ENCODE assay signal across 28 cellular contexts in the genomic region with DNA sequence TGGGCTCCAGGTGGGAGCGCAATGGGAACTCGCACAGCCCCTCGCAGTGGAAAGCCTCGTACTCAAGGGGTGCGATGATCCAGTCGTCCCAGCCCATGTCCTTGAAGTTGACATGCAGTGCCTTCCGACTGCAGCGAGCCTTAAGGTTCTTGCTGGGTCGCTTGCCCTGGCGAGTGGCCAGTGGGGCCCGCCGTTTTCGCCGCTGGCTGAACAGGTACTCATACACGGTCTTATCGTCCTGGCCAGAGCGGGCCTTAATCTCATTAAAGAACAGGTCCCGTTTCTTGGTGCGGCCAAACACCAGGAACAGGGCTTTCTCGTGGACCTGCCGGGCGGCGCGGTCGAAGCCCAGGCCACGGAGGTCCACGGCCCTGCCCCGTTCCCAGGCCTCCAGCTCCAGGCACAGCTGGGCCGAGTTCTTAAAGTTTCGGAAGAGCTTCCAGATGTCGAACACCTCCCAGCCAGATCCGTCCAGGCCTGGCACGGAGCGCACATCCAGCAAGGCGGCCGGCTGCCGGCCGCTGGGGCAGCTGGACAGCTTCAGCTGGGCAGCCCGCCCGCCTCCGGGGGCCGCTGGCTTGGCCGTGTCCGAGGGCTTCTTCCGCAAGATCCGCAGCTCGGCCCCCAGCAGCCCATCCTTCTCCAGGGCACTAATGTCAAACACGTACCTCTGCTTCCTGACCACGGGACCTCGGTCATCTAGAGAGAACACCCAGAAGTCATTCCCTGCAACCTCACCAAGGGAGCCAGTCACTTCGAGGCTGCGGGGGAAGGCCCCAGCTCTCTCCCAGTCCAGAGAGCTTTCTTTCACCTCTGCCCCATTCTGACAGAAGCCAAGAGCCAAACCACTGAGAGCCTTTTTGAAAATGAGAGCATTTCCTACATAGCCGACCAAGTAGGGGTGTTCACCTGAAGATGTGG. TPM values are rescaled to one million over a fixed set of nuclear protein-coding genes. Genes with fewer than 3 reads are reported as not detected.
DNase-seq lines count a peak whose midpoint lies in the region; ATAC-seq, FAIRE-seq and TF ChIP-seq lines count a peak whose summit lies in the region.
"Had no signal": no experiment of that assay in that cellular context is flagged by ENCODE, and none has a peak within 500 bp of the region (broad histone marks: within the 10 kb centered on the region; RNA-seq: fewer than 3 reads in every experiment).

No MANE protein-coding gene starts in this region.

- H3K27me3 Mint-ChIP-seq in astrocyte (ENCODE audit: low read depth, unreplicated experiment), result no peaks in the 10 kb centered on the region
- H3K27me3 Mint-ChIP-seq in activated T-helper 1 cell treated with anti-CD3 and anti-CD28 coated beads, Interleukin-12 subunit alpha, Interleukin-12 subunit beta, Interleukin-2, Interleukin-4 antibody, amounts not matched to agents 30 ng/mL and 10 ng/mL and 1 ng/mL, durations not matched to agents 14 hours and 24 hours and 36 hours (ENCODE audit: insufficient read depth), result no peaks in the 10 kb centered on the region
- H3K27me3 Mint-ChIP-seq: CD4-positive, alpha-beta T cell; stimulated activated memory B cell treated with anti-CD40 and anti-IgM and Interleukin-4, amounts not matched to agents 10 μg/mL and 1 μg/mL and 100 μg/mL, for 72 hours had no signal

- H3K4me2 ChIP-seq in astrocyte (ENCODE audit: low read length), result peak overlapping the region; percentile 49
- H3K4me2 ChIP-seq in osteoblast (ENCODE audit: insufficient read depth, low read length), result peak overlapping the region; percentile 54

- peak overlapping the region; percentile 2 for H3K4me3 Mint-ChIP-seq in astrocyte (ENCODE audit: unreplicated experiment)
- no peak overlapping the region for H3K4me3 Mint-ChIP-seq in activated T-helper 1 cell treated with anti-CD3 and anti-CD28 coated beads, Interleukin-12 subunit alpha, Interleukin-12 subunit beta, Interleukin-2, Interleukin-4 antibody, amounts not matched to agents 30 ng/mL and 10 ng/mL and 1 ng/mL, durations not matched to agents 14 hours and 24 hours and 36 hours
- H3K4me3 Mint-ChIP-seq: activated CD8-positive, alpha-beta memory T cell treated with anti-CD3 and anti-CD28 coated beads, Interleukin-2, amount 10 ng/mL, durations not matched to agents 7 days and 5 days; CD4-positive, alpha-beta T cell; dendritic cell treated with granulocyte-macrophage colony-stimulating factor and Interleukin-4, amounts not matched to agents 40 ng/mL and 50 ng/mL, for 4 days; stimulated activated memory B cell treated with anti-CD40 and anti-IgM and Interleukin-4, amounts not matched to agents 10 μg/mL and 1 μg/mL and 100 μg/mL, for 72 hours had no signal

- intact Hi-C loops in heart left ventricle (cut with DNase I), result loop anchor here in 2 of 10 donors (5.0 to 10.0 kb wide), 4 partner anchors 92 to 600 kb away; a partner anchor contains a TSS
- intact Hi-C loops in activated T-helper 1 cell treated with anti-CD3 and anti-CD28 coated beads, Interleukin-12 subunit alpha, Interleukin-12 subunit beta, Interleukin-2, Interleukin-4 antibody, amounts not matched to agents 30 ng/mL and 10 ng/mL and 1 ng/mL, durations not matched to agents 14 hours and 24 hours and 36 hours (cut with micrococcal nuclease), result no loop called here

- TF ChIP-seq CTCF in astrocyte (IDR thresholded peaks at IDR 0.05; ENCODE audit: insufficient read depth, low read depth, low read length) (no peak), heart left ventricle (IDR thresholded peaks at IDR 0.05) (no peak), osteoblast (IDR thresholded peaks at IDR 0.05; ENCODE audit: extremely low read depth, low read depth, low read length) (no peak)

- H3K27ac Mint-ChIP-seq in astrocyte (ENCODE audit: unreplicated experiment), result no peak overlapping the region
- H3K27ac Mint-ChIP-seq in activated T-helper 1 cell treated with anti-CD3 and anti-CD28 coated beads, Interleukin-12 subunit alpha, Interleukin-12 subunit beta, Interleukin-2, Interleukin-4 antibody, amounts not matched to agents 30 ng/mL and 10 ng/mL and 1 ng/mL, durations not matched to agents 14 hours and 24 hours and 36 hours, result no peak overlapping the region
- H3K27ac Mint-ChIP-seq: activated CD8-positive, alpha-beta memory T cell treated with anti-CD3 and anti-CD28 coated beads, Interleukin-2, amount 10 ng/mL, durations not matched to agents 7 days and 5 days; CD4-positive, alpha-beta T cell; dendritic cell treated with granulocyte-macrophage colony-stimulating factor and Interleukin-4, amounts not matched to agents 40 ng/mL and 50 ng/mL, for 4 days; stimulated activated memory B cell treated with anti-CD40 and anti-IgM and Interleukin-4, amounts not matched to agents 10 μg/mL and 1 μg/mL and 100 μg/mL, for 72 hours; T-helper 17 cell had no signal

- 79 to 87% (median 83%) methylated on average over 31 to 53 of the region's 53 CpGs for WGBS in heart left ventricle, 4 donors

- peaks cover 5% of the 10 kb centered on the region for H4K20me1 ChIP-seq in astrocyte (ENCODE audit: insufficient read depth, low read length)
- H4K20me1 ChIP-seq in osteoblast (ENCODE audit: insufficient read depth, low read length), result peaks cover 6% of the 10 kb centered on the region

- H3K79me2 ChIP-seq in astrocyte (ENCODE audit: insufficient read depth, low read length), result peaks cover 43% of the 10 kb centered on the region
- H3K79me2 ChIP-seq in osteoblast (ENCODE audit: insufficient read depth, low read length), result peaks cover 30% of the 10 kb centered on the region

- no peak for TF ChIP-seq POLR2A in heart left ventricle (IDR thresholded peaks at IDR 0.05)

- peak; percentile 39 for DNase-seq in AG08395 (ENCODE audit: low spot score)
- DNase-seq in astrocyte (ENCODE audit: low read depth), result no peak
- DNase-seq in heart left ventricle, result peak; percentile 15 to 75 (median 47)
- peak; percentile 74 for DNase-seq in osteoblast (ENCODE audit: insufficient read length, low spot score, missing footprints)
- no peak for DNase-seq in SKM-1 treated with dmso at 0.1 percent for 144 hours (lab: John Stamatoyannopoulos, UW; ENCODE audit: unreplicated experiment)
- DNase-seq in activated T-helper 1 cell treated with anti-CD3 and anti-CD28 coated beads, Interleukin-12 subunit alpha, Interleukin-12 subunit beta, Interleukin-2, Interleukin-4 antibody, amounts not matched to agents 30 ng/mL and 10 ng/mL and 1 ng/mL, durations not matched to agents 14 hours and 24 hours and 36 hours (ENCODE audit: low spot score), result no peak
- no peak for DNase-seq in HuH-7.5 (ENCODE audit: low spot score)
- DNase-seq: ACHN; activated CD4-positive, alpha-beta T cell treated with anti-CD3 and anti-CD28 coated beads for 48 hours; activated CD8-positive, alpha-beta memory T cell treated with anti-CD3 and anti-CD28 coated beads, Interleukin-2, amount 10 ng/mL, durations not matched to agents 7 days and 5 days; adrenal gland; CD4-positive, alpha-beta T cell; Kasumi-1; NCI-H2029; NCI-H345; NCI-H82; PC-3; stimulated activated CD4-positive, alpha-beta T cell treated with anti-CD3 and anti-CD28 coated beads, Interleukin-1b, Interleukin-23, amount 100 ng/mL, for 48 hours; T-helper 17 cell; testis had no signal

- no peak for FAIRE-seq in astrocyte (lab: Jason Lieb, UNC)
- FAIRE-seq: G401.6 had no signal

- H3K9me3 ChIP-seq in astrocyte (ENCODE audit: insufficient read depth, low read depth, low read length) (no peaks in the 10 kb centered on the region), heart left ventricle (no peaks in the 10 kb centered on the region), osteoblast (ENCODE audit: low read depth, low read length) (no peaks in the 10 kb centered on the region)
- H3K9me3 ChIP-seq: adrenal gland, SJSA1, testis had no signal

- H3K36me3 ChIP-seq in astrocyte (ENCODE audit: insufficient read depth, low read length) (no peaks in the 10 kb centered on the region), heart left ventricle (no peaks in the 10 kb centered on the region), osteoblast (ENCODE audit: insufficient read depth, low read length) (peaks cover 19% of the 10 kb centered on the region)
- H3K36me3 ChIP-seq: adrenal gland, cardiac muscle cell, SJSA1 had no signal

- H2AFZ ChIP-seq in astrocyte (ENCODE audit: low read depth, low read length) (no peak overlapping the region), osteoblast (ENCODE audit: low read length) (peak overlapping the region; percentile 56)

- H3K4me1 Mint-ChIP-seq in astrocyte (ENCODE audit: low read depth, unreplicated experiment), result peaks cover 20% of the 10 kb centered on the region
- peaks cover under 1% of the 10 kb centered on the region for H3K4me1 Mint-ChIP-seq in activated T-helper 1 cell treated with anti-CD3 and anti-CD28 coated beads, Interleukin-12 subunit alpha, Interleukin-12 subunit beta, Interleukin-2, Interleukin-4 antibody, amounts not matched to agents 30 ng/mL and 10 ng/mL and 1 ng/mL, durations not matched to agents 14 hours and 24 hours and 36 hours (ENCODE audit: low read depth)

- H3K9me3 Mint-ChIP-seq in astrocyte (ENCODE audit: unreplicated experiment), result peaks cover 5% of the 10 kb centered on the region
- H3K9me3 Mint-ChIP-seq in activated T-helper 1 cell treated with anti-CD3 and anti-CD28 coated beads, Interleukin-12 subunit alpha, Interleukin-12 subunit beta, Interleukin-2, Interleukin-4 antibody, amounts not matched to agents 30 ng/mL and 10 ng/mL and 1 ng/mL, durations not matched to agents 14 hours and 24 hours and 36 hours, result no peaks in the 10 kb centered on the region
- H3K9me3 Mint-ChIP-seq: CD4-positive, alpha-beta T cell; stimulated activated memory B cell treated with anti-CD40 and anti-IgM and Interleukin-4, amounts not matched to agents 10 μg/mL and 1 μg/mL and 100 μg/mL, for 72 hours had no signal

- no peak overlapping the region for H3K9ac ChIP-seq in astrocyte (ENCODE audit: low read length)

- H3K27ac ChIP-seq in astrocyte (ENCODE audit: low read depth, low read length), result no peak overlapping the region
- no peak overlapping the region for H3K27ac ChIP-seq in heart left ventricle
- H3K27ac ChIP-seq in osteoblast (ENCODE audit: low read depth, low read length), result no peak overlapping the region
- H3K27ac ChIP-seq: adrenal gland, cardiac muscle cell, epithelial cell of prostate, SJSA1 had no signal

- H3K4me1 ChIP-seq in astrocyte (ENCODE audit: insufficient read depth, low read length) (peaks cover 36% of the 10 kb centered on the region), heart left ventricle (peaks cover 0 to 8% (median 0%) of the 10 kb centered on the region in 12 donors), osteoblast (ENCODE audit: insufficient read depth, low read length) (peaks cover 43% of the 10 kb centered on the region)
- H3K4me1 ChIP-seq: adrenal gland had no signal

- peak in 2 of 4 donors; percentile 41 to 53 for ATAC-seq in heart left ventricle
- no peak for ATAC-seq in GM18517 (IDR thresholded peaks at IDR 0.05; ENCODE audit: unreplicated experiment)
- ATAC-seq: activated CD8-positive, alpha-beta memory T cell treated with anti-CD3 and anti-CD28 coated beads, Interleukin-2, amount 10 ng/mL, durations not matched to agents 7 days and 5 days; left lobe of liver; PC-3; stimulated activated memory B cell treated with anti-CD40 and anti-IgM and Interleukin-4, amounts not matched to agents 10 μg/mL and 1 μg/mL and 100 μg/mL, for 72 hours; T-helper 17 cell had no signal

- H3K4me3 ChIP-seq in astrocyte (ENCODE audit: insufficient read depth, low read depth, low read length) (no peak overlapping the region), heart left ventricle (no peak overlapping the region), osteoblast (ENCODE audit: insufficient read depth, low read length) (peak overlapping the region; percentile 42)
- H3K4me3 ChIP-seq: adrenal gland, cardiac muscle cell, SJSA1 had no signal

- peaks cover 2% of the 10 kb centered on the region for H3K36me3 Mint-ChIP-seq in astrocyte (ENCODE audit: low read depth, unreplicated experiment)
- H3K36me3 Mint-ChIP-seq in activated T-helper 1 cell treated with anti-CD3 and anti-CD28 coated beads, Interleukin-12 subunit alpha, Interleukin-12 subunit beta, Interleukin-2, Interleukin-4 antibody, amounts not matched to agents 30 ng/mL and 10 ng/mL and 1 ng/mL, durations not matched to agents 14 hours and 24 hours and 36 hours (ENCODE audit: low read depth), result no peaks in the 10 kb centered on the region
- H3K36me3 Mint-ChIP-seq: activated CD8-positive, alpha-beta memory T cell treated with anti-CD3 and anti-CD28 coated beads, Interleukin-2, amount 10 ng/mL, durations not matched to agents 7 days and 5 days; stimulated activated memory B cell treated with anti-CD40 and anti-IgM and Interleukin-4, amounts not matched to agents 10 μg/mL and 1 μg/mL and 100 μg/mL, for 72 hours had no signal

- H3K27me3 ChIP-seq in astrocyte (ENCODE audit: insufficient read depth, low read length) (no peaks in the 10 kb centered on the region), heart left ventricle (no peaks in the 10 kb centered on the region), osteoblast (ENCODE audit: insufficient read depth, low read length) (no peaks in the 10 kb centered on the region)
- H3K27me3 ChIP-seq: adrenal gland, cardiac muscle cell, SJSA1, testis had no signal

RNA-seq across cellular contexts. Expression of a gene that starts 3.7 kb away (rescaled TPM):
- total RNA-seq in astrocyte (12.6 and 15.9 TPM in 2 replicates), heart left ventricle (1 to 10 TPM in 1 of 9 donors, under 1 TPM in 2, not detected in 6; 0.12 to 1.1 (median 0.24) TPM), osteoblast (37.6 and 48.9 TPM in 2 replicates)
- polyA plus RNA-seq in heart left ventricle, result under 1 TPM in 1 of 2 donors, not detected in 1; 0.14 TPM
- not detected in 2 replicates for total RNA-seq in activated T-helper 1 cell treated with anti-CD3 and anti-CD28 coated beads, Interleukin-12 subunit alpha, Interleukin-12 subunit beta, Interleukin-2, Interleukin-4 antibody, amounts not matched to agents 30 ng/mL and 10 ng/mL and 1 ng/mL, durations not matched to agents 14 hours and 24 hours and 36 hours
- total RNA-seq: CD4-positive, alpha-beta T cell; left lobe of liver; PC-3; SJSA1; T-helper 17 cell had no signal

RNA-seq across cellular contexts. Expression of a gene that starts 21.1 kb away (rescaled TPM):
- 81.2 and 107 TPM in 2 replicates for total RNA-seq in astrocyte
- 10 to 100 TPM; 11.6 to 21.4 (median 15.4) TPM for total RNA-seq in heart left ventricle
- polyA plus RNA-seq in heart left ventricle, result 10 to 100 TPM; 11.4 to 13.0 TPM
- 23.3 and 23.5 TPM in 2 replicates for total RNA-seq in osteoblast
- total RNA-seq in activated T-helper 1 cell treated with anti-CD3 and anti-CD28 coated beads, Interleukin-12 subunit alpha, Interleukin-12 subunit beta, Interleukin-2, Interleukin-4 antibody, amounts not matched to agents 30 ng/mL and 10 ng/mL and 1 ng/mL, durations not matched to agents 14 hours and 24 hours and 36 hours, result 44.4 and 45.6 TPM in 2 replicates

RNA-seq across cellular contexts. Expression of a gene that starts 22.6 kb away (rescaled TPM):
- total RNA-seq in astrocyte, result 44.5 and 49.0 TPM in 2 replicates
- 100 to 1,000 TPM in 4 of 9 donors, 10 to 100 TPM in 5; 56.4 to 132 (median 96.9) TPM for total RNA-seq in heart left ventricle
- 10 to 100 TPM; 50.1 to 98.8 TPM for polyA plus RNA-seq in heart left ventricle
- total RNA-seq in osteoblast, result 15.2 and 20.3 TPM in 2 replicates
- total RNA-seq in activated T-helper 1 cell treated with anti-CD3 and anti-CD28 coated beads, Interleukin-12 subunit alpha, Interleukin-12 subunit beta, Interleukin-2, Interleukin-4 antibody, amounts not matched to agents 30 ng/mL and 10 ng/mL and 1 ng/mL, durations not matched to agents 14 hours and 24 hours and 36 hours, result 55.1 and 55.8 TPM in 2 replicates

Comparison
In these comparisons a context has a peak if more than half of its experiments do, and no peak if none do; other contexts are left out.
1. DNase-seq: peak in AG08395 (single experiment), heart left ventricle (5 of 5) and osteoblast (single experiment); none in astrocyte (single experiment), SKM-1 treated with dmso at 0.1 percent for 144 hours (single experiment), activated T-helper 1 cell treated with anti-CD3 and anti-CD28 coated beads, Interleukin-12 subunit alpha, Interleukin-12 subunit beta, Interleukin-2, Interleukin-4 antibody, amounts not matched to agents 30 ng/mL and 10 ng/mL and 1 ng/mL, durations not matched to agents 14 hours and 24 hours and 36 hours (single experiment) and HuH-7.5 (single experiment).